In genomic region chr2:239928457-239929350, GRCh38 we compare ENCODE assay signal across 8 cellular contexts.
DNase-seq lines count a peak whose midpoint lies in the region; ATAC-seq, FAIRE-seq and TF ChIP-seq lines count a peak whose summit lies in the region.
"Had no signal": no experiment of that assay in that cellular context is flagged by ENCODE, and none has a peak within 500 bp of the region (broad histone marks: within the 10 kb centered on the region; RNA-seq: fewer than 3 reads in every experiment).

No MANE protein-coding gene starts in this region.

- DNase-seq in ELF-1 (ENCODE audit: low read depth, low spot score) (peak; percentile 56), NCI-H69 (lab: John Stamatoyannopoulos, UW) (peak; percentile 19), dorsolateral prefrontal cortex (peak; percentile 54 to 92 (median 90)), pancreas (peak in 4 of 6 donors; percentile 5 to 52 (median 26)), esophagus muscularis mucosa (ENCODE audit: extremely low spot score) (no peak)
- no peak for DNase-seq in stimulated activated CD4-positive, alpha-beta T cell treated with anti-CD3 and anti-CD28 coated beads, Interleukin-4, amount 100 ng/mL, for 4 hours
- DNase-seq: mesenchymal stem cell had no signal

- H3K27ac ChIP-seq in dorsolateral prefrontal cortex: peak overlapping the region; percentile 25 to 93 (median 83)
- H3K27ac ChIP-seq in pancreas: no peak overlapping the region
- no peak overlapping the region for H3K27ac ChIP-seq in esophagus muscularis mucosa (replicated peaks in 1 of 4)

- TF ChIP-seq EP300 in esophagus muscularis mucosa (IDR thresholded peaks at IDR 0.05): no peak

- H3K27me3 ChIP-seq in dorsolateral prefrontal cortex: no peaks in the 10 kb centered on the region
- no peaks in the 10 kb centered on the region for H3K27me3 ChIP-seq in pancreas
- H3K27me3 ChIP-seq in esophagus muscularis mucosa: no peaks in the 10 kb centered on the region

- no peaks in the 10 kb centered on the region for H3K9me3 ChIP-seq in pancreas
- no peaks in the 10 kb centered on the region for H3K9me3 ChIP-seq in esophagus muscularis mucosa

- H3K4me3 ChIP-seq in dorsolateral prefrontal cortex: peak overlapping the region in 57 of 59 donors; percentile 10 to 64 (median 45)
- no peak overlapping the region for H3K4me3 ChIP-seq in pancreas
- H3K4me3 ChIP-seq in esophagus muscularis mucosa: no peak overlapping the region

- TF ChIP-seq CTCF in dorsolateral prefrontal cortex (IDR thresholded peaks at IDR 0.05 in 54 of 56, conservative IDR thresholded peaks at IDR 0.05 in 2 of 56; ENCODE audit: low read depth in 1 of 56, partially characterized antibody in 56 of 56) (peak in 53 of 56 donors; percentile 35 to 76 (median 59)), pancreas (IDR thresholded peaks at IDR 0.05) (no peak), esophagus muscularis mucosa (IDR thresholded peaks at IDR 0.05) (no peak)

- intact Hi-C loops in dorsolateral prefrontal cortex (cut with DNase I): loop anchor here (2.0 to 5.0 kb wide), 2 partner anchors 110 to 481 kb away; no protein-coding TSS in a partner anchor
- intact Hi-C loops in pancreas (cut with DNase I): no loop called here
- intact Hi-C loops in esophagus muscularis mucosa (cut with DNase I): no loop called here

- H3K36me3 ChIP-seq in pancreas: no peaks in the 10 kb centered on the region
- H3K36me3 ChIP-seq in esophagus muscularis mucosa: no peaks in the 10 kb centered on the region

- TF ChIP-seq POLR2A in esophagus muscularis mucosa (IDR thresholded peaks at IDR 0.05; ENCODE audit: low read depth): no peak

- no peak for FAIRE-seq in pancreas (lab: Jason Lieb, UNC)

- no peak for ATAC-seq in pancreas
- no peak for ATAC-seq in GM18502 (IDR thresholded peaks at IDR 0.05; ENCODE audit: poor library complexity, unreplicated experiment)

- no peaks in the 10 kb centered on the region for H3K4me1 ChIP-seq in pancreas
- H3K4me1 ChIP-seq in esophagus muscularis mucosa: no peaks in the 10 kb centered on the region

- 75 to 79% methylated on average over 46 of the region's 46 CpGs for WGBS in pancreas, 2 donors
- 74% methylated on average over 46 of the region's 46 CpGs for WGBS in esophagus muscularis mucosa

Comparison
In these comparisons a context has a peak if more than half of its experiments do, and no peak if none do; other contexts are left out.
1. DNase-seq: peak in ELF-1 (single experiment), NCI-H69 (single experiment), dorsolateral prefrontal cortex (10 of 10) and pancreas (4 of 6); none in esophagus muscularis mucosa (single experiment) and stimulated activated CD4-positive, alpha-beta T cell treated with anti-CD3 and anti-CD28 coated beads, Interleukin-4, amount 100 ng/mL, for 4 hours (0 of 2).
2. H3K27ac ChIP-seq: peak in dorsolateral prefrontal cortex (59 of 59); none in pancreas (0 of 4) and esophagus muscularis mucosa (0 of 4).
3. H3K4me3 ChIP-seq: peak in dorsolateral prefrontal cortex (57 of 59); none in pancreas (0 of 4) and esophagus muscularis mucosa (0 of 4).
4. CTCF ChIP-seq: peak in dorsolateral prefrontal cortex (53 of 56); none in pancreas (0 of 4) and esophagus muscularis mucosa (0 of 3).
5. intact Hi-C loops: an anchor here in dorsolateral prefrontal cortex (2.0 to 5.0 kb wide); none called in pancreas and esophagus muscularis mucosa.